ENCODE assay signal across 8 cellular contexts in the genomic region with DNA sequence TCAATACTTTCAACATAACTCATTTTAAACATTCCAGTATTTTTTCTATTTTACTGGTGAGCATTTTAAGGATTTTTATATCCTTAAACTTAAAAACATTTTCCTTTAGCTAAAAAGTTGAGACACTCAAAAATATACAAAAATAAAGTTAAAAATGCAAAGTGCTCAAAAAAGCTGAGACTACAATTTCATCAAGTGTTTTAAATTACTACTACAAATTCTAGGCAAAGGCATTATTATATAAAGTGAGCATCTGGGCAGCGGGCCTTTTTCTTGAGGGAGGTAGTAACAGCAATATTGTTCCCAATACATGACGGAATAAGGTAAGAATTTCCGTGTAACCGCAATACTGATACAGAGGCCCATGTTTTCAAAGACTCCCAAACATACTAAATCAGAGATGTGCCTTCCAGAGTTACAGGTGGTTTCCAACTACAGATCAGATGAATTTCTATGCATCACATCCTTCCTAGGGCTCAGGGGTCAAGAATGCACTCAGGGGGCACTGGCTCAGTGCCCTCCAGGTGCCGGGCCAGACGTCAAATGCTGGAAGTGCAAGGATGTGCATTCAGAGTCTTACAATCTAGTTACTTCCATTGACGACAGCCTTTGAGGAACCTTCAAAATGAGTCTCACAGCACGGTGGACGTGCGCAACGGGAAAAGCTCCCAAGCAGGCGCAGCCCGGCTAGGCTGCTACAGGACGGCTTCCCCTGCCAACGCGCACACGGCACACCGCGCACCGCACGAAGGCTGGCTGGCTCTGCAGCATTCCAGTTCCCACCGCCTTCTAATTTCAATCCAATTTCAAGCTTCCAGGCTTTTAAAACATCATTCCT. TPM values are rescaled to one million over a fixed set of nuclear protein-coding genes. Genes with fewer than 3 reads are reported as not detected.
DNase-seq lines count a peak whose midpoint lies in the region; ATAC-seq and TF ChIP-seq lines count a peak whose summit lies in the region.

No MANE protein-coding gene starts in this region.

- H3K9me3 Mint-ChIP-seq in T-helper 2 cell treated with Interferon-gamma antibody and Interleukin-4, amounts not matched to agents 5 μg/mL and 100 μg/mL, for 36 hours: no peaks in the 10 kb centered on the region

- H3K4me3 ChIP-seq in spleen: peak overlapping the region; percentile 44 to 91 (median 67)

- peaks cover 23 to 69% (median 43%) of the 10 kb centered on the region in 6 donors for H3K4me1 ChIP-seq in spleen

- H3K27me3 ChIP-seq in spleen (replicated peaks in 1 of 7): no peaks in the 10 kb centered on the region

- peak; percentile 53 for DNase-seq in Ammon's horn (ENCODE audit: low spot score)
- peak; percentile 51 for DNase-seq in HuH-7.5 (ENCODE audit: low spot score)
- DNase-seq in T-helper 2 cell treated with Interferon-gamma antibody and Interleukin-4, amounts not matched to agents 5 μg/mL and 100 μg/mL, for 36 hours (ENCODE audit: low spot score): peak; percentile 21
- peak; percentile 45 for DNase-seq in central memory CD4-positive, alpha-beta T cell
- peak; percentile 67 for DNase-seq in islet precursor cell
- DNase-seq in spleen: peak; percentile 87

- peaks cover 4% of the 10 kb centered on the region for H3K27me3 Mint-ChIP-seq in T-helper 2 cell treated with Interferon-gamma antibody and Interleukin-4, amounts not matched to agents 5 μg/mL and 100 μg/mL, for 36 hours (ENCODE audit: low read depth)

- no peak for TF ChIP-seq POLR2A in spleen (IDR thresholded peaks at IDR 0.05)

- peaks cover 0 to 11% (median 0%) of the 10 kb centered on the region in 6 donors for H3K36me3 ChIP-seq in spleen

- ATAC-seq in GM18909 (IDR thresholded peaks at IDR 0.05; ENCODE audit: poor library complexity, unreplicated experiment): peak; percentile 28
- ATAC-seq in GM19463 (IDR thresholded peaks at IDR 0.05; ENCODE audit: unreplicated experiment): no peak

- intact Hi-C loops in spleen (cut with DNase I; ENCODE audit: low total_unique reads): no loop called here

- H3K4me3 Mint-ChIP-seq in T-helper 2 cell treated with Interferon-gamma antibody and Interleukin-4, amounts not matched to agents 5 μg/mL and 100 μg/mL, for 36 hours: peak overlapping the region; percentile 92

- H3K27ac Mint-ChIP-seq in T-helper 2 cell treated with Interferon-gamma antibody and Interleukin-4, amounts not matched to agents 5 μg/mL and 100 μg/mL, for 36 hours: peak overlapping the region; percentile 98

- no peaks in the 10 kb centered on the region for H3K9me3 ChIP-seq in spleen

- H3K36me3 Mint-ChIP-seq in T-helper 2 cell treated with Interferon-gamma antibody and Interleukin-4, amounts not matched to agents 5 μg/mL and 100 μg/mL, for 36 hours (ENCODE audit: low read depth): peaks cover 13% of the 10 kb centered on the region

- WGBS in spleen, 5 donors: 5 to 7% (median 6%) methylated on average over 21 to 22 of the region's 22 CpGs

- peak overlapping the region; percentile 73 to 98 (median 94) for H3K27ac ChIP-seq in spleen

- no peak for TF ChIP-seq CTCF in spleen (IDR thresholded peaks at IDR 0.05 in 8 of 11, conservative IDR thresholded peaks at IDR 0.05 in 3 of 11)

- H3K4me1 Mint-ChIP-seq in T-helper 2 cell treated with Interferon-gamma antibody and Interleukin-4, amounts not matched to agents 5 μg/mL and 100 μg/mL, for 36 hours (ENCODE audit: low read depth): peaks cover 38% of the 10 kb centered on the region

RNA-seq across cellular contexts. Expression of a gene that starts 1.7 kb away (rescaled TPM):
- 100 to 1,000 TPM in 1 of 7 donors, 10 to 100 TPM in 6; 41.0 to 102 (median 67.3) TPM for total RNA-seq in spleen
- polyA plus RNA-seq in spleen: 10 to 100 TPM; 36.7 to 53.9 (median 49.6) TPM

RNA-seq across cellular contexts. Expression of a gene that starts 20.7 kb away (rescaled TPM):
- 10 to 100 TPM; 18.5 to 39.5 (median 24.8) TPM for total RNA-seq in spleen
- 10 to 100 TPM in 1 of 3 donors, 1 to 10 TPM in 2; 6.7 to 10.5 (median 9.8) TPM for polyA plus RNA-seq in spleen

RNA-seq across cellular contexts. Expression of a gene that starts 20.8 kb away (rescaled TPM):
- total RNA-seq in spleen: 10 to 100 TPM; 30.7 to 69.5 (median 57.8) TPM
- polyA plus RNA-seq in spleen: 10 to 100 TPM; 17.6 to 26.6 (median 22.6) TPM

RNA-seq across cellular contexts. Expression of a gene that starts 28.8 kb away (rescaled TPM):
- 1 to 10 TPM; 2.8 to 3.8 (median 3.7) TPM for total RNA-seq in spleen
- 1 to 10 TPM; 3.5 to 3.9 (median 3.6) TPM for polyA plus RNA-seq in spleen

RNA-seq across cellular contexts. Expression of a gene that starts 28.8 kb away (rescaled TPM):
- total RNA-seq in spleen: 10 to 100 TPM; 23.1 to 37.8 (median 30.9) TPM
- polyA plus RNA-seq in spleen: 10 to 100 TPM; 48.3 to 87.3 (median 57.4) TPM

Comparison
In these comparisons a context has a peak if more than half of its experiments do, and no peak if none do; other contexts are left out.
1. DNase-seq: peak in every context shown above with its lines; median percentile 87 in spleen; 67 in islet precursor cell; 53 in Ammon's horn; 51 in HuH-7.5; 45 in central memory CD4-positive, alpha-beta T cell; 21 in T-helper 2 cell treated with Interferon-gamma antibody and Interleukin-4, amounts not matched to agents 5 μg/mL and 100 μg/mL, for 36 hours.